21 cellular contexts compared by ENCODE assay signal in the genomic region with DNA sequence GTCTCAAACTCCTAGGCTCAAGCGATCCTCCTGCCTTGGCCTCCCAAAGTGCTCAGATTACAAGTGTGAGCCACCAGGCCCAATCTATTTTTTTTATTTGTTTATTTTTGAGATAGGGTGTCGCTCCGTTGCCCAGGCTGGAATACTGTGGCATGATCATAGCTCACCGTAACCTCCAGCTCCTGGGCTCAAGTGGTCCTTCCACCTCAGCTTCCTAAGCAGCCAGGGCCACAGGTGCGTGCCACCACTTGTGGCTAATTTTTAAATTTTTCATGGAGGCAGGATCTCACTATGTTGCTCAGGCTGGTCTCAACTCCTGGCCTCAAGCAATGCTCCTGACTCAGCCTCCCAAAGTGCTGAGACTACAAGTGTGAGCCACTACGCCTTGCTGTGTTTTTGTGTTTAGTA. TPM values are rescaled to one million over a fixed set of nuclear protein-coding genes. Genes with fewer than 3 reads are reported as not detected.
A peak's percentile ranks its signal among the peaks of the same experiment; 100 is the strongest.
DNase-seq lines count a peak whose midpoint lies in the region; ATAC-seq and TF ChIP-seq lines count a peak whose summit lies in the region.
"Had no signal": no experiment of that assay in that cellular context is flagged by ENCODE, and none has a peak within 500 bp of the region (broad histone marks: within the 10 kb centered on the region; RNA-seq: fewer than 3 reads in every experiment).

No MANE protein-coding gene starts in this region.

- no peak overlapping the region for H3K9ac ChIP-seq in KMS-11

- DNase-seq in activated naive CD4-positive, alpha-beta T cell treated with Interleukin-2 at 50 U/mL for 16 hours, result no peak
- peak; percentile 29 for DNase-seq in activated CD4-positive, alpha-beta memory T cell treated with anti-CD3 and anti-CD28 coated beads for 36 hours
- no peak for DNase-seq in naive B cell
- no peak for DNase-seq in ovary
- no peak for DNase-seq in SHP77 (lab: John Stamatoyannopoulos, UW)
- DNase-seq: activated CD4-positive, alpha-beta T cell treated with anti-CD3 and anti-CD28 coated beads, Interleukin-2, amount 50 U/mL, for 4 hours; activated T-cell treated with anti-CD3 and anti-CD28 coated beads, Interleukin-2, amount 50 U/mL, for 4 hours; effector CD8-positive, alpha-beta T cell; foreskin fibroblast; heart left ventricle; NCI-H1436 treated with DMSO at 0.1 percent for 48 hours; NCI-H2171; NCI-H524 treated with DMSO at 0.1 percent for 48 hours; NK-92 treated with Interleukin-12 subunit alpha and Interleukin-12 subunit beta, amount 100 ng/mL, for 24 hours; upper lobe of left lung had no signal

- peak overlapping the region; percentile 73; the same call in 1 of the 2 replicates for H3K4me2 ChIP-seq in KMS-11

- peaks cover 8% of the 10 kb centered on the region; the same call in 1 of the 2 replicates for H3K79me2 ChIP-seq in KMS-11 (ENCODE audit: insufficient read depth, low read depth)

- TF ChIP-seq CTCF in KMS-11 (conservative IDR thresholded peaks at IDR 0.05; ENCODE audit: low read depth, low read length) (no peak), ovary (IDR thresholded peaks at IDR 0.05) (no peak)

- no peaks in the 10 kb centered on the region for H3K36me3 ChIP-seq in KMS-11 (ENCODE audit: insufficient read depth)
- no peaks in the 10 kb centered on the region for H3K36me3 ChIP-seq in ovary

- no peak overlapping the region for H3K4me3 ChIP-seq in KMS-11 (IDR thresholded peaks at IDR 0.05; ENCODE audit: insufficient read depth, low read depth, low read length)
- no peak overlapping the region for H3K4me3 ChIP-seq in ovary
- H3K4me3 ChIP-seq: heart left ventricle, upper lobe of left lung had no signal

- no peak for TF ChIP-seq EP300 in ovary (IDR thresholded peaks at IDR 0.05)

- H3K27me3 Mint-ChIP-seq in activated naive CD4-positive, alpha-beta T cell treated with anti-CD3 and anti-CD28 coated beads, Interleukin-2, amount 50 U/mL, for 24 hours, result no peaks in the 10 kb centered on the region
- no peaks in the 10 kb centered on the region for H3K27me3 Mint-ChIP-seq in activated CD4-positive, alpha-beta memory T cell treated with anti-CD3 and anti-CD28 coated beads for 36 hours
- no peaks in the 10 kb centered on the region for H3K27me3 Mint-ChIP-seq in naive B cell
- H3K27me3 Mint-ChIP-seq: progenitor cell of endocrine pancreas had no signal

- H2AFZ ChIP-seq in KMS-11 (ENCODE audit: low read depth), result no peak overlapping the region

- peak overlapping the region; percentile 35 for H3K27ac Mint-ChIP-seq in activated naive CD4-positive, alpha-beta T cell treated with anti-CD3 and anti-CD28 coated beads, Interleukin-2, amount 50 U/mL, for 24 hours
- H3K27ac Mint-ChIP-seq in activated CD4-positive, alpha-beta memory T cell treated with anti-CD3 and anti-CD28 coated beads for 36 hours, result peak overlapping the region; percentile 91
- peak overlapping the region in 5 of 6 donors; percentile 39 to 81 (median 47) for H3K27ac Mint-ChIP-seq in naive B cell
- H3K27ac Mint-ChIP-seq: progenitor cell of endocrine pancreas had no signal

- peaks cover 12% of the 10 kb centered on the region for H3K36me3 Mint-ChIP-seq in activated naive CD4-positive, alpha-beta T cell treated with anti-CD3 and anti-CD28 coated beads, Interleukin-2, amount 50 U/mL, for 24 hours
- H3K36me3 Mint-ChIP-seq in activated CD4-positive, alpha-beta memory T cell treated with anti-CD3 and anti-CD28 coated beads for 36 hours, result peaks cover 21% of the 10 kb centered on the region
- peaks cover 0 to 5% of the 10 kb centered on the region in 2 donors for H3K36me3 Mint-ChIP-seq in naive B cell

- CTCF ChIA-PET in activated CD4-positive, alpha-beta memory T cell treated with anti-CD3 and anti-CD28 coated beads for 36 hours (lab: Charles Lee), result no interaction called here

- no peaks in the 10 kb centered on the region for H4K20me1 ChIP-seq in KMS-11 (ENCODE audit: insufficient read depth)

- peaks cover 61% of the 10 kb centered on the region for H3K4me1 Mint-ChIP-seq in activated naive CD4-positive, alpha-beta T cell treated with anti-CD3 and anti-CD28 coated beads, Interleukin-2, amount 50 U/mL, for 24 hours
- H3K4me1 Mint-ChIP-seq in activated CD4-positive, alpha-beta memory T cell treated with anti-CD3 and anti-CD28 coated beads for 36 hours (ENCODE audit: low read depth), result peaks cover 78% of the 10 kb centered on the region
- H3K4me1 Mint-ChIP-seq in naive B cell, result peaks cover 37 to 74% (median 41%) of the 10 kb centered on the region in 3 donors

- no peaks in the 10 kb centered on the region for H3K9me3 Mint-ChIP-seq in activated naive CD4-positive, alpha-beta T cell treated with anti-CD3 and anti-CD28 coated beads, Interleukin-2, amount 50 U/mL, for 24 hours
- H3K9me3 Mint-ChIP-seq in activated CD4-positive, alpha-beta memory T cell treated with anti-CD3 and anti-CD28 coated beads for 36 hours, result no peaks in the 10 kb centered on the region
- no peaks in the 10 kb centered on the region for H3K9me3 Mint-ChIP-seq in naive B cell
- H3K9me3 Mint-ChIP-seq: activated T-cell treated with anti-CD3 and anti-CD28 coated beads, Interleukin-2, amount 50 U/mL, for 4 hours; CD14-positive monocyte had no signal

- H3K27me3 ChIP-seq in KMS-11 (ENCODE audit: insufficient read depth, low read depth), result no peaks in the 10 kb centered on the region
- no peaks in the 10 kb centered on the region for H3K27me3 ChIP-seq in ovary
- H3K27me3 ChIP-seq: heart left ventricle, upper lobe of left lung had no signal

- H3K9me3 ChIP-seq in ovary, result no peaks in the 10 kb centered on the region
- H3K9me3 ChIP-seq: heart left ventricle, upper lobe of left lung had no signal

- H3K27ac ChIP-seq in KMS-11 (peak overlapping the region; percentile 61; the same call in 1 of the 2 replicates), ovary (no peak overlapping the region)

- no peak for ATAC-seq in naive B cell (ENCODE audit: low read depth in 2 of 2)
- no peak for ATAC-seq in activated CD4-positive, CD25-positive, alpha-beta regulatory T cell treated with anti-CD3 and anti-CD28 coated beads, Interleukin-2, amount 50 U/mL, for 24 hours
- ATAC-seq: activated T-cell treated with anti-CD3 and anti-CD28 coated beads, Interleukin-2, amount 50 U/mL, for 4 hours; heart left ventricle; Panc1 had no signal

- intact Hi-C loops in activated CD4-positive, alpha-beta memory T cell treated with anti-CD3 and anti-CD28 coated beads for 36 hours (cut with micrococcal nuclease), result loop anchor here (10.0 kb wide), 1 partner anchor 198 kb away; no protein-coding TSS in a partner anchor
- intact Hi-C loops in ovary (cut with DNase I), result no loop called here

- POLR2A ChIA-PET in activated CD4-positive, alpha-beta memory T cell treated with anti-CD3 and anti-CD28 coated beads for 36 hours (lab: Charles Lee), result interaction anchor here (0.7 to 3.0 kb wide), 4 partner anchors 9 to 83 kb away, joined by 4 to 41 read pairs (median 22); no protein-coding TSS in a partner anchor

- 96 to 99% (median 97%) methylated on average over 6 of the region's 6 CpGs for WGBS in ovary, 3 donors

- H3K4me1 ChIP-seq in KMS-11 (ENCODE audit: low read depth, poor library complexity, severe bottlenecking) (peaks cover 37% of the 10 kb centered on the region), ovary (ENCODE audit: insufficient read depth) (no peaks in the 10 kb centered on the region)

- no peak for TF ChIP-seq POLR2A in ovary (IDR thresholded peaks at IDR 0.05)

- peak overlapping the region; percentile 19 for H3K4me3 Mint-ChIP-seq in activated naive CD4-positive, alpha-beta T cell treated with anti-CD3 and anti-CD28 coated beads, Interleukin-2, amount 50 U/mL, for 24 hours
- no peak overlapping the region for H3K4me3 Mint-ChIP-seq in activated CD4-positive, alpha-beta memory T cell treated with anti-CD3 and anti-CD28 coated beads for 36 hours
- peak overlapping the region in 3 of 8 donors; percentile 24 to 70 (median 30) for H3K4me3 Mint-ChIP-seq in naive B cell
- H3K4me3 Mint-ChIP-seq: activated T-cell treated with anti-CD3 and anti-CD28 coated beads, Interleukin-2, amount 50 U/mL, for 4 hours; CD14-positive monocyte had no signal

RNA-seq across cellular contexts. Expression of gene KIF3B, which starts 9.8 kb away (rescaled TPM):
- 10 to 100 TPM; 38.9 to 39.4 TPM for total RNA-seq in activated CD4-positive, alpha-beta memory T cell treated with anti-CD3 and anti-CD28 coated beads for 36 hours
- 1 to 10 TPM; 1.0 to 9.7 (median 6.5) TPM for polyA plus RNA-seq in naive B cell (ENCODE audit: low read depth in 6 of 6)
- 10 to 100 TPM; 13.8 to 28.5 (median 23.7) TPM for total RNA-seq in ovary
- 10 to 100 TPM; 10.6 to 29.8 TPM for polyA plus RNA-seq in ovary

Comparison
In these comparisons a context has a peak if more than half of its experiments do, and no peak if none do; other contexts are left out.
1. H3K27ac Mint-ChIP-seq: peak in every context shown above with its lines; median percentile 91 in activated CD4-positive, alpha-beta memory T cell treated with anti-CD3 and anti-CD28 coated beads for 36 hours; 47 in naive B cell; 35 in activated naive CD4-positive, alpha-beta T cell treated with anti-CD3 and anti-CD28 coated beads, Interleukin-2, amount 50 U/mL, for 24 hours.